16 cellular contexts compared by ENCODE assay signal in genomic region chr11:8477151-8477550, GRCh38.
"Had no signal": no experiment of that assay in that cellular context is flagged by ENCODE, and none has a peak within 500 bp of the region (broad histone marks: within the 10 kb centered on the region; RNA-seq: fewer than 3 reads in every experiment).

No MANE protein-coding gene starts in this region.

- ATAC-seq: body of pancreas; esophagus mucosa; left ventricle myocardium superior; natural killer cell; stimulated activated memory B cell treated with anti-CD40 and anti-IgM and Interleukin-4, amounts not matched to agents 10 μg/mL and 1 μg/mL and 100 μg/mL, for 72 hours had no signal

- H3K9me3 Mint-ChIP-seq: activated CD4-positive, alpha-beta T cell treated with anti-CD3 and anti-CD28 coated beads, Interleukin-2, amount 10 ng/mL, durations not matched to agents 7 days and 5 days; natural killer cell; stimulated activated memory B cell treated with anti-CD40 and anti-IgM and Interleukin-4, amounts not matched to agents 10 μg/mL and 1 μg/mL and 100 μg/mL, for 72 hours had no signal

- DNase-seq: activated CD4-positive, alpha-beta T cell treated with anti-CD3 and anti-CD28 coated beads, Interleukin-2, amount 10 ng/mL, durations not matched to agents 7 days and 5 days; activated CD4-positive, CD25-positive, alpha-beta regulatory T cell; activated gamma-delta T cell treated with Interleukin-2 at 50 U/mL for 16 hours; amygdala; body of pancreas; caudate nucleus; hypothalamus; left ventricle myocardium superior; mesendoderm; natural killer cell; posterior cingulate gyrus; stimulated activated CD4-positive, alpha-beta T cell treated with anti-CD3 and anti-CD28 coated beads, Interleukin-2, amount 100 ng/mL, for 48 hours; thyroid gland had no signal

- H3K4me1 ChIP-seq: body of pancreas had no signal

- H3K27ac ChIP-seq: body of pancreas, thyroid gland had no signal

- H3K27ac Mint-ChIP-seq: activated CD4-positive, alpha-beta T cell treated with anti-CD3 and anti-CD28 coated beads, Interleukin-2, amount 10 ng/mL, durations not matched to agents 7 days and 5 days; activated naive CD8-positive, alpha-beta T cell; natural killer cell; stimulated activated memory B cell treated with anti-CD40 and anti-IgM and Interleukin-4, amounts not matched to agents 10 μg/mL and 1 μg/mL and 100 μg/mL, for 72 hours had no signal

- H3K4me3 ChIP-seq: body of pancreas, thyroid gland had no signal

- H3K9me3 ChIP-seq: body of pancreas, thyroid gland had no signal

- H3K36me3 Mint-ChIP-seq: activated naive CD8-positive, alpha-beta T cell; natural killer cell had no signal

- H3K4me1 Mint-ChIP-seq: activated CD4-positive, alpha-beta T cell treated with anti-CD3 and anti-CD28 coated beads, Interleukin-2, amount 10 ng/mL, durations not matched to agents 7 days and 5 days; natural killer cell; stimulated activated memory B cell treated with anti-CD40 and anti-IgM and Interleukin-4, amounts not matched to agents 10 μg/mL and 1 μg/mL and 100 μg/mL, for 72 hours had no signal

- H3K4me3 Mint-ChIP-seq: activated CD4-positive, alpha-beta T cell treated with anti-CD3 and anti-CD28 coated beads, Interleukin-2, amount 10 ng/mL, durations not matched to agents 7 days and 5 days; activated naive CD8-positive, alpha-beta T cell; natural killer cell; stimulated activated memory B cell treated with anti-CD40 and anti-IgM and Interleukin-4, amounts not matched to agents 10 μg/mL and 1 μg/mL and 100 μg/mL, for 72 hours had no signal

- H3K36me3 ChIP-seq: thyroid gland had no signal

- H3K27me3 ChIP-seq: body of pancreas, thyroid gland had no signal

- H3K27me3 Mint-ChIP-seq: activated naive CD8-positive, alpha-beta T cell; stimulated activated memory B cell treated with anti-CD40 and anti-IgM and Interleukin-4, amounts not matched to agents 10 μg/mL and 1 μg/mL and 100 μg/mL, for 72 hours had no signal
